9 cellular contexts compared by ENCODE assay signal in genomic region chr7:13099197-13099795, GRCh38.
A peak's percentile ranks its signal among the peaks of the same experiment; 100 is the strongest.
DNase-seq lines count a peak whose midpoint lies in the region; ATAC-seq lines count a peak whose summit lies in the region.
"Had no signal": no experiment of that assay in that cellular context is flagged by ENCODE, and none has a peak within 500 bp of the region (broad histone marks: within the 10 kb centered on the region; RNA-seq: fewer than 3 reads in every experiment).

No MANE protein-coding gene starts in this region.

- no peaks in the 10 kb centered on the region for H3K36me3 Mint-ChIP-seq in T-cell

- no peaks in the 10 kb centered on the region for H3K9me3 Mint-ChIP-seq in T-cell
- H3K9me3 Mint-ChIP-seq: activated T-helper 1 cell treated with anti-CD3 and anti-CD28 coated beads, Interleukin-12 subunit alpha, Interleukin-12 subunit beta, Interleukin-2, Interleukin-4 antibody, amounts not matched to agents 30 ng/mL and 10 ng/mL and 1 ng/mL, durations not matched to agents 14 hours and 24 hours and 36 hours had no signal

- H3K4me1 Mint-ChIP-seq in T-cell, result no peaks in the 10 kb centered on the region

- peak; percentile 62 for ATAC-seq in GM18517 (IDR thresholded peaks at IDR 0.05; ENCODE audit: unreplicated experiment)
- peak; percentile 80 for ATAC-seq in GM21529 (IDR thresholded peaks at IDR 0.05; ENCODE audit: unreplicated experiment)
- peak; percentile 96 for ATAC-seq in HG03565 (IDR thresholded peaks at IDR 0.05; ENCODE audit: unreplicated experiment)
- ATAC-seq in esophagus mucosa, result peak; percentile 97
- no peak for ATAC-seq in T-cell (replicated peaks in 1 of 4)
- no peak for ATAC-seq in HG03196 (IDR thresholded peaks at IDR 0.05; ENCODE audit: unreplicated experiment)

- peaks cover 0 to 4% of the 10 kb centered on the region in 2 donors for H3K27me3 Mint-ChIP-seq in T-cell

- H3K27ac Mint-ChIP-seq in T-cell, result no peak overlapping the region
- H3K27ac Mint-ChIP-seq: activated T-helper 1 cell treated with anti-CD3 and anti-CD28 coated beads, Interleukin-12 subunit alpha, Interleukin-12 subunit beta, Interleukin-2, Interleukin-4 antibody, amounts not matched to agents 30 ng/mL and 10 ng/mL and 1 ng/mL, durations not matched to agents 14 hours and 24 hours and 36 hours had no signal

- CTCF ChIA-PET in T-cell (lab: Charles Lee), result no interaction called here

- no peak for DNase-seq in T-cell
- DNase-seq in SIG-M5 treated with dmso at 0.1 percent for 504 hours (lab: John Stamatoyannopoulos, UW; ENCODE audit: unreplicated experiment), result no peak
- no peak for DNase-seq in foreskin melanocyte

- POLR2A ChIA-PET in T-cell (lab: Charles Lee), result no interaction called here

- H3K4me3 Mint-ChIP-seq in T-cell, result no peak overlapping the region
- H3K4me3 Mint-ChIP-seq: activated T-helper 1 cell treated with anti-CD3 and anti-CD28 coated beads, Interleukin-12 subunit alpha, Interleukin-12 subunit beta, Interleukin-2, Interleukin-4 antibody, amounts not matched to agents 30 ng/mL and 10 ng/mL and 1 ng/mL, durations not matched to agents 14 hours and 24 hours and 36 hours had no signal

Comparison
In these comparisons a context has a peak if more than half of its experiments do, and no peak if none do; other contexts are left out.
1. ATAC-seq: peak in GM18517 (single experiment), GM21529 (single experiment), HG03565 (single experiment) and esophagus mucosa (single experiment); none in T-cell (0 of 4) and HG03196 (single experiment).